16 cellular contexts compared by ENCODE assay signal in genomic region chr4:112736718-112737135, GRCh38.
DNase-seq lines count a peak whose midpoint lies in the region; ATAC-seq and TF ChIP-seq lines count a peak whose summit lies in the region.
"Had no signal": no experiment of that assay in that cellular context is flagged by ENCODE, and none has a peak within 500 bp of the region (broad histone marks: within the 10 kb centered on the region; RNA-seq: fewer than 3 reads in every experiment).

No MANE protein-coding gene starts in this region.

- in situ Hi-C loops in G401 (cut with HindIII; ENCODE audit: low sequenced_read_pairs): no loop called here

- POLR2A ChIA-PET in activated CD8-positive, alpha-beta T cell treated with anti-CD3 and anti-CD28 coated beads for 36 hours (lab: Charles Lee): interaction anchor here (0.9 kb wide), 1 partner anchor 451 kb away, joined by 3 read pairs; the partner anchor contains the start of gene TIFA
- POLR2A ChIA-PET in activated CD8-positive, alpha-beta T cell treated with anti-CD3 and anti-CD28 coated beads, Interleukin-2, amount 10 ng/mL, durations not matched to agents 7 days and 5 days (lab: Charles Lee): no interaction called here

- peak overlapping the region; percentile 53 for H3K27ac Mint-ChIP-seq in activated CD8-positive, alpha-beta T cell treated with anti-CD3 and anti-CD28 coated beads for 36 hours
- no peak overlapping the region for H3K27ac Mint-ChIP-seq in activated CD8-positive, alpha-beta T cell treated with anti-CD3 and anti-CD28 coated beads, Interleukin-2, amount 10 ng/mL, durations not matched to agents 7 days and 5 days
- peak overlapping the region; percentile 11 for H3K27ac Mint-ChIP-seq in stimulated activated effector memory CD8-positive, alpha-beta T cell treated with anti-CD3 and anti-CD28 coated beads, Interleukin-12 subunit alpha, Interleukin-12 subunit beta, amount 100 ng/mL, for 72 hours

- peak; percentile 10 for ATAC-seq in activated CD8-positive, alpha-beta T cell treated with anti-CD3 and anti-CD28 coated beads for 36 hours
- ATAC-seq in activated CD8-positive, alpha-beta T cell treated with anti-CD3 and anti-CD28 coated beads, Interleukin-2, amount 10 ng/mL, durations not matched to agents 7 days and 5 days: no peak
- ATAC-seq in GM21619 (IDR thresholded peaks at IDR 0.05; ENCODE audit: unreplicated experiment) (peak; percentile 28), HG03342 (IDR thresholded peaks at IDR 0.05; ENCODE audit: unreplicated experiment) (peak; percentile 49)
- peak; percentile 64 for ATAC-seq in stimulated activated effector memory CD8-positive, alpha-beta T cell treated with anti-CD3 and anti-CD28 coated beads, Interleukin-12 subunit alpha, Interleukin-12 subunit beta, amount 100 ng/mL, for 72 hours
- ATAC-seq: HepG2, PC-3 had no signal

- CTCF ChIA-PET in activated CD8-positive, alpha-beta T cell treated with anti-CD3 and anti-CD28 coated beads for 36 hours (lab: Charles Lee): interaction anchor here (1.2 to 2.5 kb wide), 3 partner anchors 26 to 215 kb away, joined by 3 to 7 read pairs (median 6); no protein-coding TSS in a partner anchor
- CTCF ChIA-PET in activated CD8-positive, alpha-beta T cell treated with anti-CD3 and anti-CD28 coated beads, Interleukin-2, amount 10 ng/mL, durations not matched to agents 7 days and 5 days (lab: Charles Lee): no interaction called here

- no peaks in the 10 kb centered on the region for H3K36me3 Mint-ChIP-seq in activated CD8-positive, alpha-beta T cell treated with anti-CD3 and anti-CD28 coated beads for 36 hours (ENCODE audit: low read depth)
- no peaks in the 10 kb centered on the region for H3K36me3 Mint-ChIP-seq in activated CD8-positive, alpha-beta T cell treated with anti-CD3 and anti-CD28 coated beads, Interleukin-2, amount 10 ng/mL, durations not matched to agents 7 days and 5 days (ENCODE audit: low read depth)
- no peaks in the 10 kb centered on the region for H3K36me3 Mint-ChIP-seq in stimulated activated effector memory CD8-positive, alpha-beta T cell treated with anti-CD3 and anti-CD28 coated beads, Interleukin-12 subunit alpha, Interleukin-12 subunit beta, amount 100 ng/mL, for 72 hours

- DNase-seq in activated CD8-positive, alpha-beta T cell treated with anti-CD3 and anti-CD28 coated beads for 36 hours: peak; percentile 14
- DNase-seq in activated CD8-positive, alpha-beta T cell treated with anti-CD3 and anti-CD28 coated beads, Interleukin-2, amount 10 ng/mL, durations not matched to agents 7 days and 5 days: no peak
- DNase-seq in stimulated activated effector memory CD8-positive, alpha-beta T cell treated with anti-CD3 and anti-CD28 coated beads, Interleukin-12 subunit alpha, Interleukin-12 subunit beta, amount 100 ng/mL, for 72 hours (ENCODE audit: low spot score in 2 of 2): peak in 1 of 2 donors; percentile 58
- DNase-seq in G401 (ENCODE audit: low spot score) (no peak), NCI-H446 treated with DMSO at 0.1 percent for 48 hours (lab: John Stamatoyannopoulos, UW) (no peak), activated T-cell treated with anti-CD3 and anti-CD28 coated beads for 4 hours (no peak)
- DNase-seq: DMS79, erythroblast, NCI-H187 treated with DMSO at 0.1 percent for 48 hours, PC-3, retina, T1000, tibial artery had no signal

- intact Hi-C loops in activated CD8-positive, alpha-beta T cell treated with anti-CD3 and anti-CD28 coated beads for 36 hours (cut with micrococcal nuclease): no loop called here

- peaks cover 2% of the 10 kb centered on the region for H3K27me3 Mint-ChIP-seq in activated CD8-positive, alpha-beta T cell treated with anti-CD3 and anti-CD28 coated beads for 36 hours
- H3K27me3 Mint-ChIP-seq in activated CD8-positive, alpha-beta T cell treated with anti-CD3 and anti-CD28 coated beads, Interleukin-2, amount 10 ng/mL, durations not matched to agents 7 days and 5 days (ENCODE audit: low read depth): no peaks in the 10 kb centered on the region

- TF ChIP-seq CTCF in activated CD8-positive, alpha-beta T cell treated with anti-CD3 and anti-CD28 coated beads for 36 hours (IDR thresholded peaks at IDR 0.05): no peak

- no peaks in the 10 kb centered on the region for H3K9me3 Mint-ChIP-seq in activated CD8-positive, alpha-beta T cell treated with anti-CD3 and anti-CD28 coated beads for 36 hours
- no peaks in the 10 kb centered on the region for H3K9me3 Mint-ChIP-seq in activated CD8-positive, alpha-beta T cell treated with anti-CD3 and anti-CD28 coated beads, Interleukin-2, amount 10 ng/mL, durations not matched to agents 7 days and 5 days (ENCODE audit: insufficient read depth)
- no peaks in the 10 kb centered on the region for H3K9me3 Mint-ChIP-seq in stimulated activated effector memory CD8-positive, alpha-beta T cell treated with anti-CD3 and anti-CD28 coated beads, Interleukin-12 subunit alpha, Interleukin-12 subunit beta, amount 100 ng/mL, for 72 hours

- no peak overlapping the region for H3K4me3 Mint-ChIP-seq in activated CD8-positive, alpha-beta T cell treated with anti-CD3 and anti-CD28 coated beads for 36 hours
- H3K4me3 Mint-ChIP-seq in activated CD8-positive, alpha-beta T cell treated with anti-CD3 and anti-CD28 coated beads, Interleukin-2, amount 10 ng/mL, durations not matched to agents 7 days and 5 days: no peak overlapping the region
- no peak overlapping the region for H3K4me3 Mint-ChIP-seq in stimulated activated effector memory CD8-positive, alpha-beta T cell treated with anti-CD3 and anti-CD28 coated beads, Interleukin-12 subunit alpha, Interleukin-12 subunit beta, amount 100 ng/mL, for 72 hours

- H3K4me1 Mint-ChIP-seq in activated CD8-positive, alpha-beta T cell treated with anti-CD3 and anti-CD28 coated beads for 36 hours (ENCODE audit: low read depth): peaks cover 17% of the 10 kb centered on the region
- H3K4me1 Mint-ChIP-seq in activated CD8-positive, alpha-beta T cell treated with anti-CD3 and anti-CD28 coated beads, Interleukin-2, amount 10 ng/mL, durations not matched to agents 7 days and 5 days (ENCODE audit: low read depth): peaks cover 10% of the 10 kb centered on the region
- H3K4me1 Mint-ChIP-seq in stimulated activated effector memory CD8-positive, alpha-beta T cell treated with anti-CD3 and anti-CD28 coated beads, Interleukin-12 subunit alpha, Interleukin-12 subunit beta, amount 100 ng/mL, for 72 hours: peaks cover 13% of the 10 kb centered on the region
